In the genomic region with DNA sequence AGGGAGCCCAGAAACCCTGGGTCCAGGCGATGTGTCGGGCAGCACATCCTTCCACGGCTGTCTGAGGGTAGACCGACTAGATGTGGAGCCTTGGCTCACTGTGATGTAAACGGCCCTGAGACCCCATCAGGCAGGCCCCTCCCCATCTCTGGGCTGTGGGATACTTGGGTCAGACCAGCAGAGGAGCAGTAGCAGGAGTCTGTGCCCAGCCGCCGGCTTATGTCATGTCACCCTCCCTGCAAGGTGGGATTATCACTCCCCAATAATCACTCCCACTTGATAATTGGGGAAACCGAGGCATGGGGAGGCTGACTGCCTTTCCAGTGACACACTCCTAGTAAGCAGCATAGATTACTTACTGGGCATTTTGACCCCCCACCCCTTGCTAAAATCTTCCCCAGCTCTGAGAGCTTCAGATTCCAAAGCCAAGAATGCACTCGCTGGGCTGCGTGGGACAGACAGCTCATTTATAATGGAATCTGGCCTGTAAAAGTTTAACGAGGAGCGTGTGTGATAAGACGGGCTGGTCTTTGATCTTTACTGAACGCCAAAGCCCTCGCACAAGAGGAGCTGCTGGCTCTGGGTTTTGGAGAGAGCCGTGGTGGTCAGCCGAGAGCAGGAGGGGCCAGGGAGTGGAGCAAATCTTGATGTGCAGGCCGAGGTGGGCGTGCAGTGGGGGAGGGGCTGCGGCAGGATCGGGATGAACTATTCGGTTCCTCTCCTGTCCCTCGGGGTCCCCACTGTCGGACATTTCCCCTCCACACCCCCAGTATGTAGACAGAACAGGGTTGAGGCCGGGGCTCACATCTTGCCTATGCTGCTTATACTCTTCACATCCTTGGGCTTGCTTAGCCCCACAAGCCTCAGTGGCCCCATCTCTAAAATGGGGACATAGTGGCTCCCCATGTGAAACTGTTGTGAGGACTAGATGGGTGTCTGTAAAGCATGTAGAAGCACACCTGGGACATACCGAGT, we compare ENCODE assay signal across 1 cellular context.
TF ChIP-seq lines count a peak whose summit lies in the region.

No MANE protein-coding gene starts in this region.

TF ChIP-seq in HepG2, 621 proteins besides CTCF, POLR2A, EP300 and RAD21 (continued from another document):
- TF ChIP-seq, protein P1, sequence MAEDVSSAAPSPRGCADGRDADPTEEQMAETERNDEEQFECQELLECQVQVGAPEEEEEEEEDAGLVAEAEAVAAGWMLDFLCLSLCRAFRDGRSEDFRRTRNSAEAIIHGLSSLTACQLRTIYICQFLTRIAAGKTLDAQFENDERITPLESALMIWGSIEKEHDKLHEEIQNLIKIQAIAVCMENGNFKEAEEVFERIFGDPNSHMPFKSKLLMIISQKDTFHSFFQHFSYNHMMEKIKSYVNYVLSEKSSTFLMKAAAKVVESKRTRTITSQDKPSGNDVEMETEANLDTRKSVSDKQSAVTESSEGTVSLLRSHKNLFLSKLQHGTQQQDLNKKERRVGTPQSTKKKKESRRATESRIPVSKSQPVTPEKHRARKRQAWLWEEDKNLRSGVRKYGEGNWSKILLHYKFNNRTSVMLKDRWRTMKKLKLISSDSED (CRISPR knock-in tag; IDR thresholded peaks at IDR 0.05), result no peak
- TF ChIP-seq KLF11 (CRISPR knock-in tag; IDR thresholded peaks at IDR 0.05), result no peak
- TF ChIP-seq, protein P2, sequence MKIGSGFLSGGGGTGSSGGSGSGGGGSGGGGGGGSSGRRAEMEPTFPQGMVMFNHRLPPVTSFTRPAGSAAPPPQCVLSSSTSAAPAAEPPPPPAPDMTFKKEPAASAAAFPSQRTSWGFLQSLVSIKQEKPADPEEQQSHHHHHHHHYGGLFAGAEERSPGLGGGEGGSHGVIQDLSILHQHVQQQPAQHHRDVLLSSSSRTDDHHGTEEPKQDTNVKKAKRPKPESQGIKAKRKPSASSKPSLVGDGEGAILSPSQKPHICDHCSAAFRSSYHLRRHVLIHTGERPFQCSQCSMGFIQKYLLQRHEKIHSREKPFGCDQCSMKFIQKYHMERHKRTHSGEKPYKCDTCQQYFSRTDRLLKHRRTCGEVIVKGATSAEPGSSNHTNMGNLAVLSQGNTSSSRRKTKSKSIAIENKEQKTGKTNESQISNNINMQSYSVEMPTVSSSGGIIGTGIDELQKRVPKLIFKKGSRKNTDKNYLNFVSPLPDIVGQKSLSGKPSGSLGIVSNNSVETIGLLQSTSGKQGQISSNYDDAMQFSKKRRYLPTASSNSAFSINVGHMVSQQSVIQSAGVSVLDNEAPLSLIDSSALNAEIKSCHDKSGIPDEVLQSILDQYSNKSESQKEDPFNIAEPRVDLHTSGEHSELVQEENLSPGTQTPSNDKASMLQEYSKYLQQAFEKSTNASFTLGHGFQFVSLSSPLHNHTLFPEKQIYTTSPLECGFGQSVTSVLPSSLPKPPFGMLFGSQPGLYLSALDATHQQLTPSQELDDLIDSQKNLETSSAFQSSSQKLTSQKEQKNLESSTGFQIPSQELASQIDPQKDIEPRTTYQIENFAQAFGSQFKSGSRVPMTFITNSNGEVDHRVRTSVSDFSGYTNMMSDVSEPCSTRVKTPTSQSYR (CRISPR knock-in tag; IDR thresholded peaks at IDR 0.05; ENCODE audit: borderline replicate concordance), result peak; percentile 86
- TF ChIP-seq SAP130 (CRISPR knock-in tag; IDR thresholded peaks at IDR 0.05; ENCODE audit: low read depth), result peak; percentile 64
- TF ChIP-seq ZNF781 (CRISPR knock-in tag; IDR thresholded peaks at IDR 0.05; ENCODE audit: borderline replicate concordance, not compliant biosample characterization), result no peak
- no peak for TF ChIP-seq TSC22D2 (CRISPR knock-in tag; IDR thresholded peaks at IDR 0.05; ENCODE audit: borderline replicate concordance)
- peak; percentile 65; the same call in 1 of the 2 replicates for TF ChIP-seq MED1 (CRISPR knock-in tag; IDR thresholded peaks at IDR 0.05)
- TF ChIP-seq, protein P3, sequence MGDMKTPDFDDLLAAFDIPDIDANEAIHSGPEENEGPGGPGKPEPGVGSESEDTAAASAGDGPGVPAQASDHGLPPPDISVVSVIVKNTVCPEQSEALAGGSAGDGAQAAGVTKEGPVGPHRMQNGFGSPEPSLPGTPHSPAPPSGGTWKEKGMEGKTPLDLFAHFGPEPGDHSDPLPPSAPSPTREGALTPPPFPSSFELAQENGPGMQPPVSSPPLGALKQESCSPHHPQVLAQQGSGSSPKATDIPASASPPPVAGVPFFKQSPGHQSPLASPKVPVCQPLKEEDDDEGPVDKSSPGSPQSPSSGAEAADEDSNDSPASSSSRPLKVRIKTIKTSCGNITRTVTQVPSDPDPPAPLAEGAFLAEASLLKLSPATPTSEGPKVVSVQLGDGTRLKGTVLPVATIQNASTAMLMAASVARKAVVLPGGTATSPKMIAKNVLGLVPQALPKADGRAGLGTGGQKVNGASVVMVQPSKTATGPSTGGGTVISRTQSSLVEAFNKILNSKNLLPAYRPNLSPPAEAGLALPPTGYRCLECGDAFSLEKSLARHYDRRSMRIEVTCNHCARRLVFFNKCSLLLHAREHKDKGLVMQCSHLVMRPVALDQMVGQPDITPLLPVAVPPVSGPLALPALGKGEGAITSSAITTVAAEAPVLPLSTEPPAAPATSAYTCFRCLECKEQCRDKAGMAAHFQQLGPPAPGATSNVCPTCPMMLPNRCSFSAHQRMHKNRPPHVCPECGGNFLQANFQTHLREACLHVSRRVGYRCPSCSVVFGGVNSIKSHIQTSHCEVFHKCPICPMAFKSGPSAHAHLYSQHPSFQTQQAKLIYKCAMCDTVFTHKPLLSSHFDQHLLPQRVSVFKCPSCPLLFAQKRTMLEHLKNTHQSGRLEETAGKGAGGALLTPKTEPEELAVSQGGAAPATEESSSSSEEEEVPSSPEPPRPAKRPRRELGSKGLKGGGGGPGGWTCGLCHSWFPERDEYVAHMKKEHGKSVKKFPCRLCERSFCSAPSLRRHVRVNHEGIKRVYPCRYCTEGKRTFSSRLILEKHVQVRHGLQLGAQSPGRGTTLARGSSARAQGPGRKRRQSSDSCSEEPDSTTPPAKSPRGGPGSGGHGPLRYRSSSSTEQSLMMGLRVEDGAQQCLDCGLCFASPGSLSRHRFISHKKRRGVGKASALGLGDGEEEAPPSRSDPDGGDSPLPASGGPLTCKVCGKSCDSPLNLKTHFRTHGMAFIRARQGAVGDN (CRISPR knock-in tag; IDR thresholded peaks at IDR 0.05), result peak; percentile 63
